Comparison of ENCODE assay signal across 1 cellular context in genomic region chr1:21921100-21921875, GRCh38.
TF ChIP-seq lines count a peak whose summit lies in the region.

No MANE protein-coding gene starts in this region.

TF ChIP-seq in SK-N-SH, 30 proteins besides CTCF, POLR2A, EP300 and RAD21 (continued from another document):
- TF ChIP-seq, protein P1, sequence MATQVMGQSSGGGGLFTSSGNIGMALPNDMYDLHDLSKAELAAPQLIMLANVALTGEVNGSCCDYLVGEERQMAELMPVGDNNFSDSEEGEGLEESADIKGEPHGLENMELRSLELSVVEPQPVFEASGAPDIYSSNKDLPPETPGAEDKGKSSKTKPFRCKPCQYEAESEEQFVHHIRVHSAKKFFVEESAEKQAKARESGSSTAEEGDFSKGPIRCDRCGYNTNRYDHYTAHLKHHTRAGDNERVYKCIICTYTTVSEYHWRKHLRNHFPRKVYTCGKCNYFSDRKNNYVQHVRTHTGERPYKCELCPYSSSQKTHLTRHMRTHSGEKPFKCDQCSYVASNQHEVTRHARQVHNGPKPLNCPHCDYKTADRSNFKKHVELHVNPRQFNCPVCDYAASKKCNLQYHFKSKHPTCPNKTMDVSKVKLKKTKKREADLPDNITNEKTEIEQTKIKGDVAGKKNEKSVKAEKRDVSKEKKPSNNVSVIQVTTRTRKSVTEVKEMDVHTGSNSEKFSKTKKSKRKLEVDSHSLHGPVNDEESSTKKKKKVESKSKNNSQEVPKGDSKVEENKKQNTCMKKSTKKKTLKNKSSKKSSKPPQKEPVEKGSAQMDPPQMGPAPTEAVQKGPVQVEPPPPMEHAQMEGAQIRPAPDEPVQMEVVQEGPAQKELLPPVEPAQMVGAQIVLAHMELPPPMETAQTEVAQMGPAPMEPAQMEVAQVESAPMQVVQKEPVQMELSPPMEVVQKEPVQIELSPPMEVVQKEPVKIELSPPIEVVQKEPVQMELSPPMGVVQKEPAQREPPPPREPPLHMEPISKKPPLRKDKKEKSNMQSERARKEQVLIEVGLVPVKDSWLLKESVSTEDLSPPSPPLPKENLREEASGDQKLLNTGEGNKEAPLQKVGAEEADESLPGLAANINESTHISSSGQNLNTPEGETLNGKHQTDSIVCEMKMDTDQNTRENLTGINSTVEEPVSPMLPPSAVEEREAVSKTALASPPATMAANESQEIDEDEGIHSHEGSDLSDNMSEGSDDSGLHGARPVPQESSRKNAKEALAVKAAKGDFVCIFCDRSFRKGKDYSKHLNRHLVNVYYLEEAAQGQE (IDR thresholded peaks at IDR 0.05; ENCODE audit: low read depth, low read length): no peak
- TF ChIP-seq MAX (IDR thresholded peaks at IDR 0.05; ENCODE audit: low read depth) (no peak), EZH2phosphoT487 (IDR thresholded peaks at IDR 0.05; ENCODE audit: borderline replicate concordance, low read depth) (no peak), FOXJ3 (CRISPR knock-in tag; IDR thresholded peaks at IDR 0.05) (no peak)
